Comparison of ENCODE assay signal across 36 cellular contexts in genomic region chr11:124072147-124072546, GRCh38. TPM values are rescaled to one million over a fixed set of nuclear protein-coding genes. Genes with fewer than 3 reads are reported as not detected.
"Had no signal": no experiment of that assay in that cellular context is flagged by ENCODE, and none has a peak within 500 bp of the region (broad histone marks: within the 10 kb centered on the region; RNA-seq: fewer than 3 reads in every experiment).

No MANE protein-coding gene starts in this region.

- H3K36me3 Mint-ChIP-seq: activated naive CD4-positive, alpha-beta T cell treated with anti-CD3 and anti-CD28 coated beads, Interleukin-2, amount 10 ng/mL, durations not matched to agents 7 days and 5 days; activated naive CD8-positive, alpha-beta T cell; WTC11 had no signal

- H3K36me3 ChIP-seq: esophagus squamous epithelium, gastroesophageal sphincter, heart right ventricle had no signal

- H3K4me3 ChIP-seq: body of pancreas, esophagus squamous epithelium, gastroesophageal sphincter, heart right ventricle had no signal

- DNase-seq: activated CD4-positive, alpha-beta memory T cell treated with anti-CD3 and anti-CD28 coated beads, Interleukin-2, amount 10 ng/mL, durations not matched to agents 7 days and 5 days; activated CD4-positive, alpha-beta T cell treated with anti-CD3 and anti-CD28 coated beads for 1 hour; activated CD4-positive, alpha-beta T cell treated with anti-CD3 and anti-CD28 coated beads for 4 hours; activated CD4-positive, alpha-beta T cell treated with anti-CD3 and anti-CD28 coated beads, Interleukin-2, amount 10 ng/mL, durations not matched to agents 7 days and 5 days; activated CD4-positive, alpha-beta T cell treated with anti-CD3 and anti-CD28 coated beads, Interleukin-2, amount 50 U/mL, for 4 hours; activated CD8-positive, alpha-beta memory T cell treated with anti-CD3 and anti-CD28 coated beads, Interleukin-2, amount 50 U/mL, for 48 hours; activated gamma-delta T cell; activated naive CD4-positive, alpha-beta T cell; activated naive CD4-positive, alpha-beta T cell treated with anti-CD3 and anti-CD28 coated beads, Interleukin-2, amount 10 ng/mL, durations not matched to agents 7 days and 5 days; activated T-cell treated with anti-CD3 and anti-CD28 coated beads for 4 hours; activated T-cell treated with anti-CD3 and anti-CD28 coated beads, Interleukin-2, amount 50 U/mL, for 24 hours; activated T-cell treated with anti-CD3 and anti-CD28 coated beads, Interleukin-2, amount 50 U/mL, for 72 hours; amniotic stem cell; body of pancreas; cortex of kidney; effector CD4-positive, alpha-beta T cell; effector memory CD8-positive, alpha-beta T cell; esophagus squamous epithelium; foreskin melanocyte; heart right ventricle; T-helper 9 cell had no signal

- H3K9me3 Mint-ChIP-seq: activated CD4-positive, alpha-beta memory T cell treated with anti-CD3 and anti-CD28 coated beads, Interleukin-2, amount 10 ng/mL, durations not matched to agents 7 days and 5 days; activated CD4-positive, alpha-beta T cell treated with anti-CD3 and anti-CD28 coated beads, Interleukin-2, amount 10 ng/mL, durations not matched to agents 7 days and 5 days; activated naive CD4-positive, alpha-beta T cell treated with anti-CD3 and anti-CD28 coated beads, Interleukin-2, amount 10 ng/mL, durations not matched to agents 7 days and 5 days; activated T-cell treated with anti-CD3 and anti-CD28 coated beads, Interleukin-2, amount 50 U/mL, for 24 hours; activated T-cell treated with anti-CD3 and anti-CD28 coated beads, Interleukin-2, amount 50 U/mL, for 72 hours; effector memory CD8-positive, alpha-beta T cell; T-helper 1 cell treated with Interleukin-12 subunit alpha and Interleukin-12 subunit beta and Interleukin-4 antibody, amounts not matched to agents 30 μg/mL and 1 μg/mL, for 36 hours; WTC11 had no signal

- H3K9me3 ChIP-seq: body of pancreas, esophagus squamous epithelium, gastroesophageal sphincter, heart right ventricle had no signal

- H3K4me3 Mint-ChIP-seq: activated CD4-positive, alpha-beta memory T cell treated with anti-CD3 and anti-CD28 coated beads, Interleukin-2, amount 10 ng/mL, durations not matched to agents 7 days and 5 days; activated CD4-positive, alpha-beta T cell treated with anti-CD3 and anti-CD28 coated beads, Interleukin-2, amount 10 ng/mL, durations not matched to agents 7 days and 5 days; activated naive CD4-positive, alpha-beta T cell treated with anti-CD3 and anti-CD28 coated beads, Interleukin-2, amount 10 ng/mL, durations not matched to agents 7 days and 5 days; activated naive CD8-positive, alpha-beta T cell; activated T-cell treated with anti-CD3 and anti-CD28 coated beads, Interleukin-2, amount 50 U/mL, for 24 hours; activated T-cell treated with anti-CD3 and anti-CD28 coated beads, Interleukin-2, amount 50 U/mL, for 72 hours; effector memory CD8-positive, alpha-beta T cell; T-helper 1 cell treated with Interleukin-12 subunit alpha and Interleukin-12 subunit beta and Interleukin-4 antibody, amounts not matched to agents 30 μg/mL and 1 μg/mL, for 36 hours; WTC11 had no signal

- H3K27ac Mint-ChIP-seq: activated CD4-positive, alpha-beta memory T cell treated with anti-CD3 and anti-CD28 coated beads, Interleukin-2, amount 10 ng/mL, durations not matched to agents 7 days and 5 days; activated CD4-positive, alpha-beta T cell treated with anti-CD3 and anti-CD28 coated beads, Interleukin-2, amount 10 ng/mL, durations not matched to agents 7 days and 5 days; activated naive CD4-positive, alpha-beta T cell treated with anti-CD3 and anti-CD28 coated beads, Interleukin-2, amount 10 ng/mL, durations not matched to agents 7 days and 5 days; activated naive CD8-positive, alpha-beta T cell; activated T-cell treated with anti-CD3 and anti-CD28 coated beads, Interleukin-2, amount 50 U/mL, for 24 hours; activated T-cell treated with anti-CD3 and anti-CD28 coated beads, Interleukin-2, amount 50 U/mL, for 72 hours; effector memory CD8-positive, alpha-beta T cell; T-helper 1 cell treated with Interleukin-12 subunit alpha and Interleukin-12 subunit beta and Interleukin-4 antibody, amounts not matched to agents 30 μg/mL and 1 μg/mL, for 36 hours; WTC11 had no signal

- H3K27ac ChIP-seq: body of pancreas, epithelial cell of prostate, esophagus squamous epithelium, gastroesophageal sphincter, heart right ventricle, VCaP had no signal

- H3K27me3 ChIP-seq: body of pancreas had no signal

- ATAC-seq: effector memory CD8-positive, alpha-beta T cell; gastroesophageal sphincter; heart right ventricle had no signal

- H3K4me1 ChIP-seq: body of pancreas had no signal

RNA-seq across cellular contexts. Expression of gene OR10G7, which starts 31.0 kb away (rescaled TPM):
- total RNA-seq: activated CD4-positive, alpha-beta memory T cell treated with anti-CD3 and anti-CD28 coated beads, Interleukin-2, amount 10 ng/mL, durations not matched to agents 7 days and 5 days; activated CD4-positive, alpha-beta T cell treated with anti-CD3 and anti-CD28 coated beads, Interleukin-2, amount 10 ng/mL, durations not matched to agents 7 days and 5 days; activated T-cell treated with anti-CD3 and anti-CD28 coated beads, Interleukin-2, amount 50 U/mL, for 72 hours; body of pancreas; chondrocyte; dermis blood vessel endothelial cell; endothelial cell of umbilical vein; esophagus squamous epithelium; fibroblast of lung; fibroblast of villous mesenchyme; gastroesophageal sphincter; glomerular endothelial cell; heart right ventricle; T-helper 2 cell treated with Interferon-gamma antibody and Interleukin-4, amounts not matched to agents 100 ng/mL and 5 ng/mL, for 36 hours; WTC11 had no signal
- polyA plus RNA-seq: adipose tissue, endothelial cell of umbilical vein, esophagus, fibroblast of lung, heart right ventricle had no signal

RNA-seq across cellular contexts. Expression of gene OR10G8, which starts 45.5 kb away (rescaled TPM):
- total RNA-seq: activated CD4-positive, alpha-beta memory T cell treated with anti-CD3 and anti-CD28 coated beads, Interleukin-2, amount 10 ng/mL, durations not matched to agents 7 days and 5 days; activated CD4-positive, alpha-beta T cell treated with anti-CD3 and anti-CD28 coated beads, Interleukin-2, amount 10 ng/mL, durations not matched to agents 7 days and 5 days; activated T-cell treated with anti-CD3 and anti-CD28 coated beads, Interleukin-2, amount 50 U/mL, for 72 hours; body of pancreas; chondrocyte; dermis blood vessel endothelial cell; endothelial cell of umbilical vein; esophagus squamous epithelium; fibroblast of lung; fibroblast of villous mesenchyme; gastroesophageal sphincter; glomerular endothelial cell; heart right ventricle; T-helper 2 cell treated with Interferon-gamma antibody and Interleukin-4, amounts not matched to agents 100 ng/mL and 5 ng/mL, for 36 hours; WTC11 had no signal
- polyA plus RNA-seq: adipose tissue, endothelial cell of umbilical vein, esophagus, fibroblast of lung, heart right ventricle had no signal

RNA-seq across cellular contexts. Expression of gene OR10G9, which starts 49.3 kb away (rescaled TPM):
- total RNA-seq: activated CD4-positive, alpha-beta memory T cell treated with anti-CD3 and anti-CD28 coated beads, Interleukin-2, amount 10 ng/mL, durations not matched to agents 7 days and 5 days; activated CD4-positive, alpha-beta T cell treated with anti-CD3 and anti-CD28 coated beads, Interleukin-2, amount 10 ng/mL, durations not matched to agents 7 days and 5 days; activated T-cell treated with anti-CD3 and anti-CD28 coated beads, Interleukin-2, amount 50 U/mL, for 72 hours; body of pancreas; chondrocyte; dermis blood vessel endothelial cell; endothelial cell of umbilical vein; esophagus squamous epithelium; fibroblast of lung; fibroblast of villous mesenchyme; gastroesophageal sphincter; glomerular endothelial cell; heart right ventricle; T-helper 2 cell treated with Interferon-gamma antibody and Interleukin-4, amounts not matched to agents 100 ng/mL and 5 ng/mL, for 36 hours; WTC11 had no signal
- polyA plus RNA-seq: adipose tissue, endothelial cell of umbilical vein, esophagus, fibroblast of lung, heart right ventricle had no signal

RNA-seq across cellular contexts. Expression of gene OR10G4, which starts 59.4 kb away (rescaled TPM):
- total RNA-seq: activated CD4-positive, alpha-beta memory T cell treated with anti-CD3 and anti-CD28 coated beads, Interleukin-2, amount 10 ng/mL, durations not matched to agents 7 days and 5 days; activated CD4-positive, alpha-beta T cell treated with anti-CD3 and anti-CD28 coated beads, Interleukin-2, amount 10 ng/mL, durations not matched to agents 7 days and 5 days; activated T-cell treated with anti-CD3 and anti-CD28 coated beads, Interleukin-2, amount 50 U/mL, for 72 hours; chondrocyte; dermis blood vessel endothelial cell; endothelial cell of umbilical vein; esophagus squamous epithelium; fibroblast of lung; fibroblast of villous mesenchyme; gastroesophageal sphincter; glomerular endothelial cell; heart right ventricle; T-helper 2 cell treated with Interferon-gamma antibody and Interleukin-4, amounts not matched to agents 100 ng/mL and 5 ng/mL, for 36 hours had no signal
- polyA plus RNA-seq: endothelial cell of umbilical vein, esophagus, fibroblast of lung, heart right ventricle had no signal
